In genomic region chr11:68261749-68262543, GRCh38 we compare ENCODE assay signal across 2 cellular contexts.
TF ChIP-seq lines count a peak whose summit lies in the region.

No MANE protein-coding gene starts in this region.

TF ChIP-seq in endothelial cell of umbilical vein, 7 proteins besides CTCF, POLR2A, EP300 and RAD21:
- TF ChIP-seq GATA2 (IDR thresholded peaks at IDR 0.05; ENCODE audit: insufficient read depth, insufficient read length, low read depth, low read length) (no peak), FOS (IDR thresholded peaks at IDR 0.05; ENCODE audit: borderline replicate concordance, insufficient read depth, low read length) (no peak), MYC (IDR thresholded peaks at IDR 0.05; ENCODE audit: low read depth, low read length) (no peak), EZH2 (IDR thresholded peaks at IDR 0.05; ENCODE audit: borderline replicate concordance, low read depth, low read length, severe bottlenecking) (no peak), POLR2AphosphoS5 (IDR thresholded peaks at IDR 0.05; ENCODE audit: insufficient read depth, low read depth, low read length) (no peak), JUN (IDR thresholded peaks at IDR 0.05; ENCODE audit: borderline replicate concordance, insufficient read depth, insufficient read length, low read depth) (no peak)
- TF ChIP-seq, protein P1, sequence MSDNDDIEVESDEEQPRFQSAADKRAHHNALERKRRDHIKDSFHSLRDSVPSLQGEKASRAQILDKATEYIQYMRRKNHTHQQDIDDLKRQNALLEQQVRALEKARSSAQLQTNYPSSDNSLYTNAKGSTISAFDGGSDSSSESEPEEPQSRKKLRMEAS (IDR thresholded peaks at IDR 0.05; ENCODE audit: insufficient read depth, insufficient read length) = no peak

TF ChIP-seq in SK-N-SH treated with all-trans-retinoic acid at 6 μM for 48 hours, 23 proteins besides CTCF, POLR2A, EP300 and RAD21:
- TF ChIP-seq ESRRG (CRISPR knock-in tag; IDR thresholded peaks at IDR 0.05) (no peak), ZNF565 (CRISPR knock-in tag; conservative IDR thresholded peaks at IDR 0.05; ENCODE audit: low read depth) (no peak), ZC3H10 (CRISPR knock-in tag; IDR thresholded peaks at IDR 0.05) (no peak), TOX (CRISPR knock-in tag; IDR thresholded peaks at IDR 0.05; ENCODE audit: borderline replicate concordance) (no peak), POU6F1 (CRISPR knock-in tag; IDR thresholded peaks at IDR 0.05; ENCODE audit: borderline replicate concordance, low read depth) (no peak), SNAI2 (CRISPR knock-in tag; IDR thresholded peaks at IDR 0.05) (no peak), ZFP3 (CRISPR knock-in tag; IDR thresholded peaks at IDR 0.05) (no peak), BACH2 (CRISPR knock-in tag; IDR thresholded peaks at IDR 0.05; ENCODE audit: borderline replicate concordance) (no peak), TCF4 (CRISPR knock-in tag; IDR thresholded peaks at IDR 0.05; ENCODE audit: borderline replicate concordance) (no peak), ZFP30 (CRISPR knock-in tag; IDR thresholded peaks at IDR 0.05) (no peak), CSDC2 (CRISPR knock-in tag; IDR thresholded peaks at IDR 0.05) (no peak), ISL1 (CRISPR knock-in tag; IDR thresholded peaks at IDR 0.05) (no peak)
- TF ChIP-seq, protein P2, sequence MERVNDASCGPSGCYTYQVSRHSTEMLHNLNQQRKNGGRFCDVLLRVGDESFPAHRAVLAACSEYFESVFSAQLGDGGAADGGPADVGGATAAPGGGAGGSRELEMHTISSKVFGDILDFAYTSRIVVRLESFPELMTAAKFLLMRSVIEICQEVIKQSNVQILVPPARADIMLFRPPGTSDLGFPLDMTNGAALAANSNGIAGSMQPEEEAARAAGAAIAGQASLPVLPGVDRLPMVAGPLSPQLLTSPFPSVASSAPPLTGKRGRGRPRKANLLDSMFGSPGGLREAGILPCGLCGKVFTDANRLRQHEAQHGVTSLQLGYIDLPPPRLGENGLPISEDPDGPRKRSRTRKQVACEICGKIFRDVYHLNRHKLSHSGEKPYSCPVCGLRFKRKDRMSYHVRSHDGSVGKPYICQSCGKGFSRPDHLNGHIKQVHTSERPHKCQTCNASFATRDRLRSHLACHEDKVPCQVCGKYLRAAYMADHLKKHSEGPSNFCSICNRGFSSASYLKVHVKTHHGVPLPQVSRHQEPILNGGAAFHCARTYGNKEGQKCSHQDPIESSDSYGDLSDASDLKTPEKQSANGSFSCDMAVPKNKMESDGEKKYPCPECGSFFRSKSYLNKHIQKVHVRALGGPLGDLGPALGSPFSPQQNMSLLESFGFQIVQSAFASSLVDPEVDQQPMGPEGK (CRISPR knock-in tag; IDR thresholded peaks at IDR 0.05; ENCODE audit: borderline replicate concordance) = no peak
